8 cellular contexts compared by ENCODE assay signal in the genomic region with DNA sequence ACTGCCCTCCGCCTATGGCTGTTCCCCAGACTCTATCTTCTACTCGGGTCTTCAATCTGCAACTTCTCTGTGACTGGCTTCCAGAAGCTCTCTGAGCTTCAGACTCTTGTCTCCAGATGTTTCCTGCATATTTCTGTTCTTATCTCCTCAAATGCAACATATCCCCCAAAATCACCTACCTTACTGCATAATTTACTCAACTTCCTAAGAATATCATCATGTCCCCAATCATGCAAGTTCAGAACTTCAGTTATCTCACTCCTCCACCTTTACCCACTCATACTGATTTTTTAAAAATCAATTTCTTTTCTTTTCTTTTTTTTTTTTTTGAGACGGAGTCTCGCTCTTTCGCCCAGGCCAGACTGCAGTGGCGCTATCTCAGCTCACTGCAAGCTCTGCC.
"Had no signal": no experiment of that assay in that cellular context is flagged by ENCODE, and none has a peak within 500 bp of the region (broad histone marks: within the 10 kb centered on the region; RNA-seq: fewer than 3 reads in every experiment).

No MANE protein-coding gene starts in this region.

- H2AFZ ChIP-seq: GM23338 had no signal

- H3K4me3 ChIP-seq: GM23338 had no signal

- H3K27ac ChIP-seq: KMS-11 had no signal

- FAIRE-seq: H1, H54, HepG2 had no signal

- H3K9ac ChIP-seq: KMS-11 had no signal

- ATAC-seq: GM23338, HepG2 had no signal

- DNase-seq: H9, HCEC 1CT, KBM-7 had no signal

- H3K4me2 ChIP-seq: GM23338, KMS-11 had no signal
